Comparison of ENCODE assay signal across 8 cellular contexts in the genomic region with DNA sequence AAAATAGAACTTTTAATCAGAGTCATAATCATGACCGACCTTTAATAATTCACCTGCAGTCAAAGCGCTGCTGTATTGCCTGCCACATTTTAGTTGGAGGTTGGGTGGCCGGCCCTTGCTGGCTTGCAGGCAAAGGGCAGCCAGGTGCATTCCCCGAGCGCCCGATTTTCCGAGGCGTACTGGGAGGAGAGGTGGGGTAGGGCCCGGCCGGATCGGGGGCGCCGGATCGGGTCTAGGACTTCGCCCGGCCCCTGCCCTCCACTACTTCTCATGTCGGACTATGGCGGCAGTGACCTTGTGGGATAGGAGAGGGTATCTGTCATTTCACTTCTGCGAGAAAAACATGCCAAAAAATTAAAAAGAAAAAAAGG. TPM values are rescaled to one million over a fixed set of nuclear protein-coding genes. Genes with fewer than 3 reads are reported as not detected.
DNase-seq lines count a peak whose midpoint lies in the region; ATAC-seq and TF ChIP-seq lines count a peak whose summit lies in the region.

No MANE protein-coding gene starts in this region.

- DNase-seq in GM10248 (ENCODE audit: extremely low spot score) (peak; percentile 22), GM23338 (ENCODE audit: low spot score) (peak; percentile 59), LNCaP clone FGC (ENCODE audit: low read depth) (no peak), left ventricle myocardium inferior (peak; percentile 23), skeletal muscle cell (ENCODE audit: low read depth) (no peak), NCI-H226 (no peak), dedifferentiated amniotic fluid mesenchymal stem cell (ENCODE audit: extremely low spot score) (no peak)
- DNase-seq in activated naive CD4-positive, alpha-beta T cell treated with Interleukin-2 at 50 U/mL for 16 hours: peak; percentile 11

- H2AFZ ChIP-seq in GM23338: peak overlapping the region; percentile 56; the same call in 1 of the 2 replicates

- intact Hi-C loops in left ventricle myocardium inferior (cut with micrococcal nuclease): loop anchor here (10.0 kb wide), 1 partner anchor 210 kb away; no protein-coding TSS in a partner anchor

- CTCF ChIA-PET in GM10248 (lab: Yijun Ruan, JAX): no interaction called here

- peak overlapping the region; percentile 63 for H3K4me2 ChIP-seq in GM23338

- H3K27ac ChIP-seq in GM23338 (ENCODE audit: low read depth): no peak overlapping the region; the same call in 1 of the 2 replicates
- peak overlapping the region; percentile 82 for H3K27ac ChIP-seq in left ventricle myocardium inferior (replicated peaks)

- no peaks in the 10 kb centered on the region for H3K9me3 ChIP-seq in left ventricle myocardium inferior (replicated peaks)

- peak overlapping the region; percentile 69 for H3K4me3 ChIP-seq in GM23338
- peak overlapping the region; percentile 7; the same call in 1 of the 2 replicates for H3K4me3 ChIP-seq in LNCaP clone FGC (ENCODE audit: low read depth, low read length)
- peak overlapping the region; percentile 76 for H3K4me3 ChIP-seq in left ventricle myocardium inferior
- peak overlapping the region; percentile 61 for H3K4me3 ChIP-seq in skeletal muscle cell (ENCODE audit: low read depth, low read length)

- H3K27me3 ChIP-seq in GM23338 (ENCODE audit: insufficient read depth): no peaks in the 10 kb centered on the region
- no peaks in the 10 kb centered on the region for H3K27me3 ChIP-seq in left ventricle myocardium inferior (ENCODE audit: low read depth)

- H4K20me1 ChIP-seq in GM23338 (replicated peaks; ENCODE audit: insufficient read depth): no peaks in the 10 kb centered on the region

- H3K9me2 ChIP-seq in GM23338 (ENCODE audit: insufficient read depth): no peaks in the 10 kb centered on the region

- H3K27me3 Mint-ChIP-seq in GM23338 (ENCODE audit: insufficient read depth, low read depth, poor library complexity): peaks cover 10% of the 10 kb centered on the region

- no peak overlapping the region for H3K27ac Mint-ChIP-seq in GM23338

- peak; percentile 80 for ATAC-seq in GM23338

- H3K79me2 ChIP-seq in GM23338 (replicated peaks; ENCODE audit: insufficient read depth): no peaks in the 10 kb centered on the region

- H3K4me1 ChIP-seq in GM23338 (ENCODE audit: insufficient read depth): no peaks in the 10 kb centered on the region
- peaks cover 6% of the 10 kb centered on the region for H3K4me1 ChIP-seq in left ventricle myocardium inferior

- no peaks in the 10 kb centered on the region for H3K36me3 Mint-ChIP-seq in GM23338 (ENCODE audit: low read depth)

- H3K4me3 Mint-ChIP-seq in GM23338: peak overlapping the region; percentile 74

- TF ChIP-seq CTCF in GM10248 (IDR thresholded peaks at IDR 0.05; ENCODE audit: control extremely low read depth, extremely low read depth, low read depth, missing control alignments) (no peak), GM23338 (conservative IDR thresholded peaks at IDR 0.05; ENCODE audit: low read depth in 2 of 2) (no peak), LNCaP clone FGC (IDR thresholded peaks at IDR 0.05; ENCODE audit: control insufficient read depth, extremely low read depth, insufficient read depth) (no peak), left ventricle myocardium inferior (IDR thresholded peaks at IDR 0.05; ENCODE audit: borderline replicate concordance) (no peak)

- POLR2A ChIA-PET in GM10248 (lab: Yijun Ruan, JAX): no interaction called here

- no peaks in the 10 kb centered on the region for H3K36me3 ChIP-seq in GM23338 (ENCODE audit: insufficient read depth)
- H3K36me3 ChIP-seq in left ventricle myocardium inferior: no peaks in the 10 kb centered on the region

- H3F3A ChIP-seq in GM23338 (replicated peaks; ENCODE audit: low read depth): no peaks in the 10 kb centered on the region

- no peaks in the 10 kb centered on the region; the same call in 2 of the 3 replicates for H3K4me1 Mint-ChIP-seq in GM23338

- no peaks in the 10 kb centered on the region for H3K9me3 Mint-ChIP-seq in GM23338

TF ChIP-seq in GM23338, 12 proteins besides CTCF, POLR2A, EP300 and RAD21 (continues in another document):
- TF ChIP-seq, protein P1, sequence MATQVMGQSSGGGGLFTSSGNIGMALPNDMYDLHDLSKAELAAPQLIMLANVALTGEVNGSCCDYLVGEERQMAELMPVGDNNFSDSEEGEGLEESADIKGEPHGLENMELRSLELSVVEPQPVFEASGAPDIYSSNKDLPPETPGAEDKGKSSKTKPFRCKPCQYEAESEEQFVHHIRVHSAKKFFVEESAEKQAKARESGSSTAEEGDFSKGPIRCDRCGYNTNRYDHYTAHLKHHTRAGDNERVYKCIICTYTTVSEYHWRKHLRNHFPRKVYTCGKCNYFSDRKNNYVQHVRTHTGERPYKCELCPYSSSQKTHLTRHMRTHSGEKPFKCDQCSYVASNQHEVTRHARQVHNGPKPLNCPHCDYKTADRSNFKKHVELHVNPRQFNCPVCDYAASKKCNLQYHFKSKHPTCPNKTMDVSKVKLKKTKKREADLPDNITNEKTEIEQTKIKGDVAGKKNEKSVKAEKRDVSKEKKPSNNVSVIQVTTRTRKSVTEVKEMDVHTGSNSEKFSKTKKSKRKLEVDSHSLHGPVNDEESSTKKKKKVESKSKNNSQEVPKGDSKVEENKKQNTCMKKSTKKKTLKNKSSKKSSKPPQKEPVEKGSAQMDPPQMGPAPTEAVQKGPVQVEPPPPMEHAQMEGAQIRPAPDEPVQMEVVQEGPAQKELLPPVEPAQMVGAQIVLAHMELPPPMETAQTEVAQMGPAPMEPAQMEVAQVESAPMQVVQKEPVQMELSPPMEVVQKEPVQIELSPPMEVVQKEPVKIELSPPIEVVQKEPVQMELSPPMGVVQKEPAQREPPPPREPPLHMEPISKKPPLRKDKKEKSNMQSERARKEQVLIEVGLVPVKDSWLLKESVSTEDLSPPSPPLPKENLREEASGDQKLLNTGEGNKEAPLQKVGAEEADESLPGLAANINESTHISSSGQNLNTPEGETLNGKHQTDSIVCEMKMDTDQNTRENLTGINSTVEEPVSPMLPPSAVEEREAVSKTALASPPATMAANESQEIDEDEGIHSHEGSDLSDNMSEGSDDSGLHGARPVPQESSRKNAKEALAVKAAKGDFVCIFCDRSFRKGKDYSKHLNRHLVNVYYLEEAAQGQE (IDR thresholded peaks at IDR 0.05; ENCODE audit: unreplicated experiment): no peak
- TF ChIP-seq ZNF462 (CRISPR knock-in tag; IDR thresholded peaks at IDR 0.05): no peak

RNA-seq across cellular contexts. Expression of gene RS1, which starts 2.5 kb away (rescaled TPM):
- not detected in 2 replicates for total RNA-seq in GM23338 (2014; rRNA removed; shearing (Covaris generic))
- polyA plus RNA-seq in GM23338 (2016; fragmentation: Nextera tagmentation; extraction: Ambion mirVana): not detected in 2 replicates
- total RNA-seq in left ventricle myocardium inferior: not detected

RNA-seq across cellular contexts. Expression of gene PPEF1, which starts 33.0 kb away (rescaled TPM):
- 0.76 TPM in 1 of 2 replicates, not detected in the other for total RNA-seq in GM23338 (2014; rRNA removed; shearing (Covaris generic))
- not detected in 2 replicates for polyA plus RNA-seq in GM23338 (2016; fragmentation: Nextera tagmentation; extraction: Ambion mirVana)
- total RNA-seq in left ventricle myocardium inferior: 0.58 TPM

Comparison
In these comparisons a context has a peak if more than half of its experiments do, and no peak if none do; other contexts are left out.
1. DNase-seq: peak in GM10248 (single experiment), GM23338 (single experiment), activated naive CD4-positive, alpha-beta T cell treated with Interleukin-2 at 50 U/mL for 16 hours (single experiment) and left ventricle myocardium inferior (single experiment); none in LNCaP clone FGC (single experiment), skeletal muscle cell (single experiment), NCI-H226 (single experiment) and dedifferentiated amniotic fluid mesenchymal stem cell (single experiment).
2. H3K4me3 ChIP-seq: peak in every context shown above with its lines; median percentile 76 in left ventricle myocardium inferior; 69 in GM23338; 61 in skeletal muscle cell; 7 in LNCaP clone FGC.